ENCODE assay signal across 26 cellular contexts in the genomic region with DNA sequence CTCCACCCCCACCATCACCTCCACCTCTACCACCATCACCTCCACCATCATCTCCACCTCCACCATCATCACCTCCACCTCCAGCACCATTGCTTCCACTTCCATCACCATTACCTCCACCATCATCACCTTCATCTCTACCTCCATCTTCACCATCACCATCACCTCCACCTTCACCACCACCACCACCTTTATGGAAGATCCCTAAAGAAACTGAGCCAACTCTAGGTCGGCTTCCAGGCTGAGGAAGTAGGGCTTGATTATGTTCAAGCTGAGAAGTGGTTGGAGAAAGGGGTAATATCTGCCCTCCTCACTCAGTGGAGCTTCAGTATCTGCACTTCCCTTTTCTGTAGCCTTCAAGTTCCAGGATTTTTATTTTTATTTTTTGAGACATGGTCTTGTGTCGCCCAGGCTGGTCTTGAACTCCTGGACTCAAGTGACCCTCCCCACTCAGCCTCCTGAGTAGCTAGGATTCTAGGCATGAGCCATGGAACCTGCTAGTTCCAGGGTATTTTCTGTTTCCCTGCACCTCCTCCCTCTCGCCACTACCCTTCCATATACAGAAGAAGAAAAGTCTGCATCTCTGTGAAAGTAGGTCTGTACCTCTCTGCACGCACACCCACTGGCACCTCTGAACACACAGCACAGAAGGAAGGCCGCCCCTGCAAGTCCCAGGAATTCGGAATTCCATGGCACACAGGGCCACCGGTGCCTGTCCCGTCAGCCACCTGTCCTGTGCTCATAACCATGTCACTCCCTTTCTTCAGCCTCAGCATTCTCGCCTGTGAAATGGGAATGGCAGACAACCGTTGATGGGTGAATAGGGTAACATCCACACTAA.
A peak's percentile ranks its signal among the peaks of the same experiment; 100 is the strongest.
DNase-seq lines count a peak whose midpoint lies in the region; ATAC-seq lines count a peak whose summit lies in the region.
"Had no signal": no experiment of that assay in that cellular context is flagged by ENCODE, and none has a peak within 500 bp of the region (broad histone marks: within the 10 kb centered on the region; RNA-seq: fewer than 3 reads in every experiment).

No MANE protein-coding gene starts in this region.

- H3K9me3 Mint-ChIP-seq in T-helper 2 cell treated with Interferon-gamma antibody and Interleukin-4, amounts not matched to agents 5 μg/mL and 100 μg/mL, for 36 hours = peaks cover 6% of the 10 kb centered on the region
- H3K9me3 Mint-ChIP-seq in central memory CD8-positive, alpha-beta T cell = no peaks in the 10 kb centered on the region
- H3K9me3 Mint-ChIP-seq in stimulated activated memory B cell treated with anti-CD40 and anti-IgM and Interleukin-4, amounts not matched to agents 10 μg/mL and 1 μg/mL and 100 μg/mL, for 72 hours = no peaks in the 10 kb centered on the region
- H3K9me3 Mint-ChIP-seq: CD8-positive, alpha-beta memory T cell; immature natural killer cell; memory B cell had no signal

- H3K36me3 Mint-ChIP-seq in T-helper 2 cell treated with Interferon-gamma antibody and Interleukin-4, amounts not matched to agents 5 μg/mL and 100 μg/mL, for 36 hours (ENCODE audit: low read depth) = no peaks in the 10 kb centered on the region
- peaks cover under 1% of the 10 kb centered on the region for H3K36me3 Mint-ChIP-seq in central memory CD8-positive, alpha-beta T cell (ENCODE audit: insufficient read depth)
- H3K36me3 Mint-ChIP-seq in stimulated activated memory B cell treated with anti-CD40 and anti-IgM and Interleukin-4, amounts not matched to agents 10 μg/mL and 1 μg/mL and 100 μg/mL, for 72 hours = no peaks in the 10 kb centered on the region
- H3K36me3 Mint-ChIP-seq: CD8-positive, alpha-beta memory T cell; immature natural killer cell; memory B cell had no signal

- H3K27ac Mint-ChIP-seq in T-helper 2 cell treated with Interferon-gamma antibody and Interleukin-4, amounts not matched to agents 5 μg/mL and 100 μg/mL, for 36 hours = peak overlapping the region; percentile 35
- H3K27ac Mint-ChIP-seq in central memory CD8-positive, alpha-beta T cell (ENCODE audit: low read depth) = peak overlapping the region; percentile 29
- H3K27ac Mint-ChIP-seq in stimulated activated memory B cell treated with anti-CD40 and anti-IgM and Interleukin-4, amounts not matched to agents 10 μg/mL and 1 μg/mL and 100 μg/mL, for 72 hours = peak overlapping the region; percentile 46
- H3K27ac Mint-ChIP-seq: H9, memory B cell had no signal

- H3K27me3 Mint-ChIP-seq in T-helper 2 cell treated with Interferon-gamma antibody and Interleukin-4, amounts not matched to agents 5 μg/mL and 100 μg/mL, for 36 hours (ENCODE audit: low read depth) = no peaks in the 10 kb centered on the region
- H3K27me3 Mint-ChIP-seq in central memory CD8-positive, alpha-beta T cell = no peaks in the 10 kb centered on the region
- H3K27me3 Mint-ChIP-seq in stimulated activated memory B cell treated with anti-CD40 and anti-IgM and Interleukin-4, amounts not matched to agents 10 μg/mL and 1 μg/mL and 100 μg/mL, for 72 hours = no peaks in the 10 kb centered on the region
- H3K27me3 Mint-ChIP-seq: CD8-positive, alpha-beta memory T cell; memory B cell had no signal

- H3K4me3 Mint-ChIP-seq in T-helper 2 cell treated with Interferon-gamma antibody and Interleukin-4, amounts not matched to agents 5 μg/mL and 100 μg/mL, for 36 hours = no peak overlapping the region
- H3K4me3 Mint-ChIP-seq in central memory CD8-positive, alpha-beta T cell = no peak overlapping the region
- no peak overlapping the region for H3K4me3 Mint-ChIP-seq in stimulated activated memory B cell treated with anti-CD40 and anti-IgM and Interleukin-4, amounts not matched to agents 10 μg/mL and 1 μg/mL and 100 μg/mL, for 72 hours
- H3K4me3 Mint-ChIP-seq: H9, immature natural killer cell, memory B cell had no signal

- no peak for DNase-seq in T-helper 2 cell treated with Interferon-gamma antibody and Interleukin-4, amounts not matched to agents 5 μg/mL and 100 μg/mL, for 36 hours (ENCODE audit: low spot score)
- DNase-seq in T-helper 2 cell = no peak
- peak; percentile 19 to 55 for DNase-seq in Kasumi-1 (lab: John Stamatoyannopoulos, UW)
- DNase-seq in central memory CD8-positive, alpha-beta T cell (ENCODE audit: low spot score in 2 of 2) = no peak
- DNase-seq in nucleus accumbens (lab: John Stamatoyannopoulos, UW) = no peak
- no peak for DNase-seq in central memory CD4-positive, alpha-beta T cell
- DNase-seq: activated CD4-positive, alpha-beta T cell treated with anti-CD3 and anti-CD28 coated beads for 1 hour; activated CD8-positive, alpha-beta memory T cell treated with anti-CD3 and anti-CD28 coated beads for 24 hours; activated effector memory CD4-positive, alpha-beta T cell treated with anti-CD3 and anti-CD28 coated beads, Interleukin-2, amount 50 U/mL, for 16 hours; activated T-cell treated with anti-CD3 and anti-CD28 coated beads, Interleukin-2, amount 50 U/mL, for 1 hour; AML-193; body of pancreas; CD8-positive, alpha-beta memory T cell; DMS153; H9; hypothalamus; immature natural killer cell; KG1; NCI-H1694; stimulated activated CD4-positive, alpha-beta T cell treated with anti-CD3 and anti-CD28 coated beads, Interleukin-15, amount 100 ng/mL, for 24 hours; stimulated activated naive CD8-positive, alpha-beta T cell treated with anti-CD3 and anti-CD28 coated beads, Interleukin-15, Interleukin-2, amounts not matched to agents 100 U/mL and 50 U/mL, for 24 hours; testis; uterus had no signal

- H3K4me1 Mint-ChIP-seq in T-helper 2 cell treated with Interferon-gamma antibody and Interleukin-4, amounts not matched to agents 5 μg/mL and 100 μg/mL, for 36 hours (ENCODE audit: low read depth) = no peaks in the 10 kb centered on the region
- H3K4me1 Mint-ChIP-seq in central memory CD8-positive, alpha-beta T cell = peaks cover under 1% of the 10 kb centered on the region
- peaks cover 36% of the 10 kb centered on the region for H3K4me1 Mint-ChIP-seq in stimulated activated memory B cell treated with anti-CD40 and anti-IgM and Interleukin-4, amounts not matched to agents 10 μg/mL and 1 μg/mL and 100 μg/mL, for 72 hours
- H3K4me1 Mint-ChIP-seq: H9 had no signal

- no peak for ATAC-seq in central memory CD8-positive, alpha-beta T cell (replicated peaks; ENCODE audit: extremely low read depth, poor library complexity, severe bottlenecking)
- ATAC-seq in stimulated activated memory B cell treated with anti-CD40 and anti-IgM and Interleukin-4, amounts not matched to agents 10 μg/mL and 1 μg/mL and 100 μg/mL, for 72 hours = no peak
- ATAC-seq in GM21737 (IDR thresholded peaks at IDR 0.05; ENCODE audit: unreplicated experiment) = no peak
- ATAC-seq: body of pancreas; stimulated activated naive CD8-positive, alpha-beta T cell treated with anti-CD3 and anti-CD28 coated beads, Interleukin-15, Interleukin-2, amounts not matched to agents 100 U/mL and 50 U/mL, for 24 hours had no signal

Comparison
In these comparisons a context has a peak if more than half of its experiments do, and no peak if none do; other contexts are left out.
1. DNase-seq: peak in Kasumi-1 (2 of 2); none in T-helper 2 cell treated with Interferon-gamma antibody and Interleukin-4, amounts not matched to agents 5 μg/mL and 100 μg/mL, for 36 hours (single experiment), T-helper 2 cell (0 of 5), central memory CD8-positive, alpha-beta T cell (0 of 2), nucleus accumbens (0 of 56) and central memory CD4-positive, alpha-beta T cell (single experiment).
2. Peak in every context shown above with its lines, with median percentiles within 50 percentile points of each other: H3K27ac Mint-ChIP-seq.